Comparison of ENCODE assay signal across 30 cellular contexts in genomic region chr7:157985636-157986035, GRCh38.
"Had no signal": no experiment of that assay in that cellular context is flagged by ENCODE, and none has a peak within 500 bp of the region (broad histone marks: within the 10 kb centered on the region; RNA-seq: fewer than 3 reads in every experiment).

No MANE protein-coding gene starts in this region.

- H3K27me3 Mint-ChIP-seq: activated CD4-positive, alpha-beta memory T cell treated with anti-CD3 and anti-CD28 coated beads, Interleukin-2, amount 10 ng/mL, durations not matched to agents 7 days and 5 days; activated CD4-positive, alpha-beta T cell treated with anti-CD3 and anti-CD28 coated beads for 36 hours; activated CD4-positive, alpha-beta T cell treated with anti-CD3 and anti-CD28 coated beads, Interleukin-2, amount 10 ng/mL, durations not matched to agents 24 days and 14 days; activated naive CD4-positive, alpha-beta T cell treated with anti-CD3 and anti-CD28 coated beads, Interleukin-2, amount 50 U/mL, for 24 hours; activated naive CD8-positive, alpha-beta T cell treated with anti-CD3 and anti-CD28 coated beads for 36 hours; activated T-cell treated with anti-CD3 and anti-CD28 coated beads, Interleukin-2, amount 50 U/mL, for 24 hours had no signal

- H3K27ac ChIP-seq: adrenal gland, body of pancreas, colonic mucosa, epithelial cell of prostate had no signal

- DNase-seq: activated CD4-positive, alpha-beta memory T cell treated with anti-CD3 and anti-CD28 coated beads, Interleukin-2, amount 10 ng/mL, durations not matched to agents 7 days and 5 days; activated CD4-positive, alpha-beta T cell treated with anti-CD3 and anti-CD28 coated beads for 36 hours; activated CD4-positive, alpha-beta T cell treated with anti-CD3 and anti-CD28 coated beads, Interleukin-2, amount 10 ng/mL, durations not matched to agents 24 days and 14 days; activated CD4-positive, alpha-beta T cell treated with anti-CD3 and anti-CD28 coated beads, Interleukin-2, amount 50 U/mL, for 4 hours; activated CD4-positive, CD25-positive, alpha-beta regulatory T cell; activated CD4-positive, CD25-positive, alpha-beta regulatory T cell treated with anti-CD3 and anti-CD28 coated beads, Interleukin-2, amount 50 U/mL, for 72 hours; activated CD8-positive, alpha-beta memory T cell treated with anti-CD3 and anti-CD28 coated beads, Interleukin-2, amount 50 U/mL, for 48 hours; activated naive CD4-positive, alpha-beta T cell treated with anti-CD3 and anti-CD28 coated beads for 36 hours; activated naive CD8-positive, alpha-beta T cell treated with anti-CD3 and anti-CD28 coated beads for 36 hours; activated naive CD8-positive, alpha-beta T cell treated with anti-CD3 and anti-CD28 coated beads, Interleukin-2, amount 50 U/mL, for 24 hours; activated T-cell treated with anti-CD3 and anti-CD28 coated beads for 4 hours; activated T-cell treated with anti-CD3 and anti-CD28 coated beads, Interleukin-2, amount 50 U/mL, for 24 hours; activated T-cell treated with anti-CD3 and anti-CD28 coated beads, Interleukin-2, amount 50 U/mL, for 72 hours; adrenal gland; amygdala; body of pancreas; caudate nucleus; colonic mucosa; effector CD8-positive, alpha-beta T cell; foreskin fibroblast; head of caudate nucleus; T-helper 1 cell; T-helper 17 cell; T1000 had no signal

- H3K27me3 ChIP-seq: adrenal gland, body of pancreas, colonic mucosa had no signal

- H3K4me1 Mint-ChIP-seq: activated CD4-positive, alpha-beta memory T cell treated with anti-CD3 and anti-CD28 coated beads, Interleukin-2, amount 10 ng/mL, durations not matched to agents 7 days and 5 days; activated CD4-positive, alpha-beta T cell treated with anti-CD3 and anti-CD28 coated beads for 36 hours; activated CD4-positive, alpha-beta T cell treated with anti-CD3 and anti-CD28 coated beads, Interleukin-2, amount 10 ng/mL, durations not matched to agents 24 days and 14 days; activated naive CD4-positive, alpha-beta T cell treated with anti-CD3 and anti-CD28 coated beads, Interleukin-2, amount 50 U/mL, for 24 hours; activated naive CD8-positive, alpha-beta T cell treated with anti-CD3 and anti-CD28 coated beads for 36 hours; activated naive CD8-positive, alpha-beta T cell treated with anti-CD3 and anti-CD28 coated beads, Interleukin-2, amount 50 U/mL, for 24 hours had no signal

- FAIRE-seq: endometrium, endothelial cell of umbilical vein, frontal cortex had no signal

- H3K36me3 ChIP-seq: adrenal gland, colonic mucosa had no signal

- H3K4me1 ChIP-seq: adrenal gland, body of pancreas, colonic mucosa had no signal

- ATAC-seq: activated CD4-positive, alpha-beta T cell treated with anti-CD3 and anti-CD28 coated beads for 36 hours; activated naive CD8-positive, alpha-beta T cell treated with anti-CD3 and anti-CD28 coated beads, Interleukin-2, amount 50 U/mL, for 24 hours; activated T-cell treated with anti-CD3 and anti-CD28 coated beads, Interleukin-2, amount 50 U/mL, for 72 hours; body of pancreas; T-helper 17 cell had no signal

- H3K9me3 ChIP-seq: adrenal gland, body of pancreas, colonic mucosa had no signal

- H3K4me3 Mint-ChIP-seq: activated CD4-positive, alpha-beta memory T cell treated with anti-CD3 and anti-CD28 coated beads, Interleukin-2, amount 10 ng/mL, durations not matched to agents 7 days and 5 days; activated CD4-positive, alpha-beta T cell treated with anti-CD3 and anti-CD28 coated beads for 36 hours; activated CD4-positive, alpha-beta T cell treated with anti-CD3 and anti-CD28 coated beads, Interleukin-2, amount 10 ng/mL, durations not matched to agents 24 days and 14 days; activated naive CD4-positive, alpha-beta T cell treated with anti-CD3 and anti-CD28 coated beads for 36 hours; activated naive CD4-positive, alpha-beta T cell treated with anti-CD3 and anti-CD28 coated beads, Interleukin-2, amount 50 U/mL, for 24 hours; activated naive CD8-positive, alpha-beta T cell treated with anti-CD3 and anti-CD28 coated beads for 36 hours; activated naive CD8-positive, alpha-beta T cell treated with anti-CD3 and anti-CD28 coated beads, Interleukin-2, amount 50 U/mL, for 24 hours; activated T-cell treated with anti-CD3 and anti-CD28 coated beads, Interleukin-2, amount 50 U/mL, for 24 hours; activated T-cell treated with anti-CD3 and anti-CD28 coated beads, Interleukin-2, amount 50 U/mL, for 72 hours; T-helper 17 cell; T-helper 2 cell treated with Interferon-gamma antibody and Interleukin-4, amounts not matched to agents 5 μg/mL and 100 μg/mL, for 36 hours had no signal

- H3K4me3 ChIP-seq: adrenal gland, body of pancreas, colonic mucosa had no signal

- H3K9me3 Mint-ChIP-seq: activated naive CD4-positive, alpha-beta T cell treated with anti-CD3 and anti-CD28 coated beads for 36 hours; activated naive CD4-positive, alpha-beta T cell treated with anti-CD3 and anti-CD28 coated beads, Interleukin-2, amount 50 U/mL, for 24 hours; activated naive CD8-positive, alpha-beta T cell treated with anti-CD3 and anti-CD28 coated beads for 36 hours; activated naive CD8-positive, alpha-beta T cell treated with anti-CD3 and anti-CD28 coated beads, Interleukin-2, amount 50 U/mL, for 24 hours; activated T-cell treated with anti-CD3 and anti-CD28 coated beads, Interleukin-2, amount 50 U/mL, for 24 hours; T-helper 2 cell treated with Interferon-gamma antibody and Interleukin-4, amounts not matched to agents 5 μg/mL and 100 μg/mL, for 36 hours had no signal

- H3K27ac Mint-ChIP-seq: activated CD4-positive, alpha-beta memory T cell treated with anti-CD3 and anti-CD28 coated beads, Interleukin-2, amount 10 ng/mL, durations not matched to agents 7 days and 5 days; activated CD4-positive, alpha-beta T cell treated with anti-CD3 and anti-CD28 coated beads for 36 hours; activated CD4-positive, alpha-beta T cell treated with anti-CD3 and anti-CD28 coated beads, Interleukin-2, amount 10 ng/mL, durations not matched to agents 24 days and 14 days; activated naive CD4-positive, alpha-beta T cell treated with anti-CD3 and anti-CD28 coated beads for 36 hours; activated naive CD4-positive, alpha-beta T cell treated with anti-CD3 and anti-CD28 coated beads, Interleukin-2, amount 50 U/mL, for 24 hours; activated naive CD8-positive, alpha-beta T cell treated with anti-CD3 and anti-CD28 coated beads for 36 hours; activated naive CD8-positive, alpha-beta T cell treated with anti-CD3 and anti-CD28 coated beads, Interleukin-2, amount 50 U/mL, for 24 hours; activated T-cell treated with anti-CD3 and anti-CD28 coated beads, Interleukin-2, amount 50 U/mL, for 24 hours; activated T-cell treated with anti-CD3 and anti-CD28 coated beads, Interleukin-2, amount 50 U/mL, for 72 hours; T-helper 17 cell; T-helper 2 cell treated with Interferon-gamma antibody and Interleukin-4, amounts not matched to agents 5 μg/mL and 100 μg/mL, for 36 hours had no signal

- H3K36me3 Mint-ChIP-seq: activated naive CD4-positive, alpha-beta T cell treated with anti-CD3 and anti-CD28 coated beads, Interleukin-2, amount 50 U/mL, for 24 hours; activated naive CD8-positive, alpha-beta T cell treated with anti-CD3 and anti-CD28 coated beads for 36 hours had no signal
